ENCODE assay signal across 19 cellular contexts in the genomic region with DNA sequence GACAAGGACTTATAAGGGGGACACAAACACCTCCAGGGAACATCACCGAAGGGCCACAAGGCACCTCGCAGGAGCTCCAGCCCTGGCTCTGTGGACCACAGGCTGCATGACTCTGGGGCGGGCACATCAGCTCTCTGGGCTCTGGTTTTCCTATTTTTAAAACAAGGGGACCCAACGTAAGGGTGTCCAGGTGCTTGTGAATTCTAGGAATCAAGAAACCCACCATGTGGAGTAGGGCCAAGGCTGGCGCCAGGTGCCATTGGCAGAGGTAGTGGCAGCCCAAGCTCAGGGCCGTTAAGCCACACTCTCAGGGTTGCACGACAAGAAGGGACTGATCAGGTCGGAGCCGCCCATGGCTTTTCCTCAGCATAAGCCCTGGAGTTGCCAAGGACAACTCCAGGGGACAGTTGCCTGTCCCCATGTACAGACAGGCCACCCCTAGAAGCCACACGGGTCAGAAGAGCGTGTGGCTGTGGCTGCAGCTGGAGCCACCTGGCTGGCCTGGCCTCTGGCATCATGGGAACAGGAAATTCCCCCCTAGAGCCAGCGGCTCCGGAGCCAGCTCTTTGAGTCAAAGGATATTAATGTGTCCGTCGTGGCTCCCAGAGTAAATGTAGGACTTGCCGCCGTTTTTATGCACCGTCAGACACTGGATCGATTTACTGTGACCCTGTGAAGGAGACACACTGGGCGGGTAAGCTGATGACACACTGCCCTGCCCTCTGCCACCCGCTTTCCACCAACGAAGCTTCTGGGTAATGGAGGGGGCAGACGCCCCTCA. TPM values are rescaled to one million over a fixed set of nuclear protein-coding genes. Genes with fewer than 3 reads are reported as not detected.
DNase-seq lines count a peak whose midpoint lies in the region; ATAC-seq, FAIRE-seq and TF ChIP-seq lines count a peak whose summit lies in the region.
"Had no signal": no experiment of that assay in that cellular context is flagged by ENCODE, and none has a peak within 500 bp of the region (broad histone marks: within the 10 kb centered on the region; RNA-seq: fewer than 3 reads in every experiment).

No MANE protein-coding gene starts in this region.

- H3K23ac ChIP-seq in H1 (ENCODE audit: insufficient read length) = no peak overlapping the region

- peaks cover 0 to 4% of the 10 kb centered on the region in 2 experiments; a peak in 1 of 4 replicates for H3K79me2 ChIP-seq in H1 (ENCODE audit: control insufficient read depth in 1 of 2, insufficient read depth in 2 of 2, low read length in 2 of 2)

- H3K4ac ChIP-seq in H1 (replicated peaks; ENCODE audit: insufficient read length, low read depth, low read length) = no peak overlapping the region

- no peak overlapping the region for H3K27ac ChIP-seq in H1 (ENCODE audit: low read depth, low read length)
- peak overlapping the region; percentile 26 for H3K27ac ChIP-seq in substantia nigra (ENCODE audit: low read depth, low read length, poor library complexity, severe bottlenecking)

- no peak overlapping the region for H2BK5ac ChIP-seq in H1 (ENCODE audit: low read depth, low read length)

- no peak overlapping the region for H2AFZ ChIP-seq in H1 (ENCODE audit: low read length)

- no peak for TF ChIP-seq RAD21 in H1 (IDR thresholded peaks at IDR 0.05 in 1 of 2, conservative IDR thresholded peaks at IDR 0.05 in 1 of 2; ENCODE audit: low read depth in 2 of 2, low read length in 2 of 2)

- peaks cover 2% of the 10 kb centered on the region for H3K4me1 Mint-ChIP-seq in progenitor cell of endocrine pancreas (ENCODE audit: low read depth)
- H3K4me1 Mint-ChIP-seq: IgD-negative memory B cell had no signal

- no peak for TF ChIP-seq CTCF in H1 (IDR thresholded peaks at IDR 0.05; ENCODE audit: control extremely low read depth in 1 of 3, insufficient read depth in 1 of 3, low read depth in 1 of 3, low read length in 3 of 3)
- no peak for TF ChIP-seq CTCF in mucosa of descending colon (IDR thresholded peaks at IDR 0.05)
- TF ChIP-seq CTCF in progenitor cell of endocrine pancreas (IDR thresholded peaks at IDR 0.05; ENCODE audit: unreplicated experiment) = no peak

- TF ChIP-seq POLR2A in H1 (IDR thresholded peaks at IDR 0.05; ENCODE audit: control extremely low read depth in 1 of 2, low read depth in 2 of 2, low read length in 2 of 2) = no peak

- no peaks in the 10 kb centered on the region for H3K27me3 ChIP-seq in H1 (replicated peaks in 1 of 4; ENCODE audit: control insufficient read depth in 3 of 4, extremely low read depth in 1 of 4, insufficient read depth in 3 of 4, low read length in 3 of 4)

- H3K27me3 Mint-ChIP-seq in progenitor cell of endocrine pancreas = no peaks in the 10 kb centered on the region
- H3K27me3 Mint-ChIP-seq: IgD-negative memory B cell had no signal

- H3K23me2 ChIP-seq in H1 (ENCODE audit: low read depth, low read length) = no peaks in the 10 kb centered on the region

- DNase-seq in activated effector memory CD4-positive, alpha-beta T cell treated with anti-CD3 and anti-CD28 coated beads, Interleukin-2, amount 50 U/mL, for 16 hours = peak; percentile 53
- DNase-seq in activated effector memory CD4-positive, alpha-beta T cell treated with Interleukin-2 at 50 U/mL for 16 hours = no peak
- DNase-seq in H1 (ENCODE audit: low read depth in 1 of 2, low spot score in 2 of 2) = no peak
- peak in 2 of 3 donors; percentile 38 to 39 for DNase-seq in mucosa of descending colon
- DNase-seq in substantia nigra (lab: John Stamatoyannopoulos, UW) = no peak
- DNase-seq in progenitor cell of endocrine pancreas (ENCODE audit: low spot score, unreplicated experiment) = no peak
- DNase-seq: GDM1; islet precursor cell; NCI-H1092; NCI-H2171; retina; SIG-M5; stimulated activated naive CD4-positive, alpha-beta T cell had no signal

- no peak overlapping the region for H3K56ac ChIP-seq in H1 (replicated peaks; ENCODE audit: insufficient read length, low read depth, low read length)

- ATAC-seq in mucosa of descending colon = no peak
- no peak for ATAC-seq in GM19351 (IDR thresholded peaks at IDR 0.05; ENCODE audit: unreplicated experiment)
- ATAC-seq in HG03139 (IDR thresholded peaks at IDR 0.05; ENCODE audit: unreplicated experiment) = no peak

- H3K4me2 ChIP-seq in H1 (ENCODE audit: insufficient read depth in 1 of 2, low read depth in 2 of 2, low read length in 2 of 2) = no peak overlapping the region

- peaks cover 4% of the 10 kb centered on the region; the same call in 1 of the 2 replicates for H3K79me1 ChIP-seq in H1 (ENCODE audit: low read depth, low read length)

- no peak overlapping the region for H4K5ac ChIP-seq in H1 (ENCODE audit: insufficient read length, low read depth, low read length)

- TF ChIP-seq EP300 in H1 (IDR thresholded peaks at IDR 0.05; ENCODE audit: borderline replicate concordance in 1 of 2, low read depth in 2 of 2, low read length in 2 of 2) = no peak

- no peak overlapping the region for H3K27ac Mint-ChIP-seq in progenitor cell of endocrine pancreas

- 92% methylated on average over 23 of the region's 23 CpGs; no CpG with 5 or more reads in 1 of the 2 experiments for WGBS in H1 (ENCODE audit: extremely low coverage in 1 of 2, insufficient coverage in 1 of 2, insufficient read length in 1 of 2, insufficient replicate concordance in 2 of 2, low coverage in 1 of 2, low lambda C conversion rate in 2 of 2, missing lambda C conversion rate in 1 of 2), 2 experiments

- no peak overlapping the region for H4K91ac ChIP-seq in H1 (replicated peaks; ENCODE audit: insufficient read length, low read length)

- H3K4me1 ChIP-seq in H1 (replicated peaks in 1 of 4; ENCODE audit: control insufficient read depth in 3 of 4, insufficient read depth in 4 of 4, low read length in 3 of 4) (no peaks in the 10 kb centered on the region), mucosa of descending colon (ENCODE audit: low read depth) (peaks cover under 1% of the 10 kb centered on the region)
- H3K4me1 ChIP-seq: Caco-2 had no signal

- H2AK5ac ChIP-seq in H1 (ENCODE audit: low read depth, low read length) = no peak overlapping the region

- no peak overlapping the region for H2BK12ac ChIP-seq in H1 (ENCODE audit: low read depth, low read length)

- no peak overlapping the region for H3K9ac ChIP-seq in H1 (replicated peaks in 1 of 4; ENCODE audit: extremely low read depth in 1 of 4, low read depth in 3 of 4, low read length in 3 of 4)

- H3K36me3 Mint-ChIP-seq in progenitor cell of endocrine pancreas (ENCODE audit: insufficient read depth) = peaks cover 19% of the 10 kb centered on the region
- H3K36me3 Mint-ChIP-seq: IgD-negative memory B cell had no signal

- no peak overlapping the region for H2BK15ac ChIP-seq in H1 (ENCODE audit: low read length)

- POLR2A ChIA-PET in H1 (lab: Charles Lee; ENCODE audit: partially characterized antibody) = interaction anchor here (0.7 to 2.6 kb wide), 5 partner anchors 9 to 29 kb away, joined by 3 to 12 read pairs (median 9); no protein-coding TSS in a partner anchor

- no peak overlapping the region for H3K4me3 ChIP-seq in H1 (ENCODE audit: extremely low read depth in 1 of 4, insufficient read depth in 2 of 4, low read depth in 3 of 4, low read length in 4 of 4)
- H3K4me3 ChIP-seq in mucosa of descending colon = no peak overlapping the region

- H2BK120ac ChIP-seq in H1 (replicated peaks; ENCODE audit: low read depth, low read length) = no peak overlapping the region

- no peaks in the 10 kb centered on the region for H3K9me3 Mint-ChIP-seq in progenitor cell of endocrine pancreas (ENCODE audit: low read depth)
- H3K9me3 Mint-ChIP-seq: IgD-negative memory B cell had no signal

- H3K9me3 ChIP-seq in H1 (ENCODE audit: insufficient read depth in 2 of 2, low read depth in 1 of 2, low read length in 1 of 2) (no peaks in the 10 kb centered on the region), mucosa of descending colon (no peaks in the 10 kb centered on the region)
- H3K9me3 ChIP-seq: Caco-2 had no signal

- intact Hi-C loops in mucosa of descending colon (cut with DNase I, micrococcal nuclease) = no loop called here

- H3K36me3 ChIP-seq in H1 (ENCODE audit: control insufficient read depth in 2 of 4, insufficient read depth in 4 of 4, low read length in 3 of 4) = peaks cover 72 to 98% (median 95%) of the 10 kb centered on the region in 4 experiments
- H3K36me3 ChIP-seq in mucosa of descending colon (ENCODE audit: low read depth) = peaks cover 49% of the 10 kb centered on the region

- no peak overlapping the region for H2BK20ac ChIP-seq in H1 (ENCODE audit: low read length)

- peak overlapping the region; percentile 46; the same call in 1 of the 2 replicates for H4K8ac ChIP-seq in H1 (ENCODE audit: extremely low read depth, insufficient read depth, low read length)

- FAIRE-seq in H1 (lab: Jason Lieb, UNC) = no peak
- FAIRE-seq: endothelial cell of umbilical vein, H54 had no signal

- H4K20me1 ChIP-seq in H1 (replicated peaks in 1 of 2; ENCODE audit: control insufficient read depth in 1 of 2, insufficient read depth in 2 of 2, low read length in 2 of 2) = peaks cover 12 to 43% of the 10 kb centered on the region in 2 experiments

- CTCF ChIA-PET in H1 (lab: Charles Lee; ENCODE audit: partially characterized antibody) = interaction anchor here (0.8 to 2.0 kb wide), 5 partner anchors 10 to 57 kb away, joined by 3 to 5 read pairs (median 5); no protein-coding TSS in a partner anchor

- H3K18ac ChIP-seq in H1 (ENCODE audit: extremely low read depth, low read length) = no peak overlapping the region

- H3K4me3 Mint-ChIP-seq in progenitor cell of endocrine pancreas (ENCODE audit: low read depth) = no peak overlapping the region

- no peak overlapping the region for H3K14ac ChIP-seq in H1 (ENCODE audit: insufficient read length)

TF ChIP-seq in H1, 55 proteins besides CTCF, POLR2A, EP300 and RAD21 (continues in another document):
- no peak for TF ChIP-seq SIRT6 (IDR thresholded peaks at IDR 0.05; ENCODE audit: low read length)
- no peak for TF ChIP-seq JUN (IDR thresholded peaks at IDR 0.05; ENCODE audit: low read depth, low read length)
- no peak for TF ChIP-seq KDM4A (IDR thresholded peaks at IDR 0.05; ENCODE audit: low read depth, low read length, severe bottlenecking)

RNA-seq across cellular contexts. Expression of a gene that starts 32.5 kb away (rescaled TPM):
- 315 and 339 TPM in 2 replicates for total RNA-seq in H1 (2021; fragmentation: NEBNext Ultra II Directional; extraction: Animal tissue kit (Norgen Biotek cat#: 25700))
- polyA plus RNA-seq in H1 (2011; rRNA removed) = 377 and 432 TPM in 2 replicates
- 375 TPM for polyA plus RNA-seq in H1 (2011; cell fraction: cytosol; rRNA removed)
- 381 TPM for polyA plus RNA-seq in H1 (2011; cell fraction: nucleus; rRNA removed)
- polyA plus RNA-seq in H1 (2012, experiment 1 of 2) = 213 to 348 TPM (median 304 TPM) in 4 replicates
- 195 TPM for polyA plus RNA-seq in H1 (2012, experiment 2 of 2)
- polyA plus RNA-seq in H1 (2013, experiment 1 of 2) = 135 TPM
- 138 TPM for polyA plus RNA-seq in H1 (2013, experiment 2 of 2)
- 264 and 269 TPM in 2 replicates for polyA minus RNA-seq in H1 (2011; rRNA and poly(A)+ RNA removed)
- 174 TPM for polyA minus RNA-seq in H1 (2011; cell fraction: cytosol; rRNA and poly(A)+ RNA removed)
- 135 TPM for polyA minus RNA-seq in H1 (2011; cell fraction: nucleus; rRNA and poly(A)+ RNA removed)
- total RNA-seq in mucosa of descending colon (100 to 1,000 TPM; 366 to 467 (median 380) TPM), progenitor cell of endocrine pancreas (191 and 200 TPM in 2 replicates)

Comparison
In these comparisons a context has a peak if more than half of its experiments do, and no peak if none do; other contexts are left out.
1. DNase-seq: peak in activated effector memory CD4-positive, alpha-beta T cell treated with anti-CD3 and anti-CD28 coated beads, Interleukin-2, amount 50 U/mL, for 16 hours (single experiment) and mucosa of descending colon (2 of 3); none in activated effector memory CD4-positive, alpha-beta T cell treated with Interleukin-2 at 50 U/mL for 16 hours (single experiment), H1 (0 of 2), substantia nigra (0 of 49) and progenitor cell of endocrine pancreas (single experiment).